18 cellular contexts compared by ENCODE assay signal in genomic region chr7:28954936-28955335, GRCh38. TPM values are rescaled to one million over a fixed set of nuclear protein-coding genes. Genes with fewer than 3 reads are reported as not detected.
DNase-seq lines count a peak whose midpoint lies in the region; ATAC-seq, FAIRE-seq and TF ChIP-seq lines count a peak whose summit lies in the region.
"Had no signal": no experiment of that assay in that cellular context is flagged by ENCODE, and none has a peak within 500 bp of the region (broad histone marks: within the 10 kb centered on the region; RNA-seq: fewer than 3 reads in every experiment).

No MANE protein-coding gene starts in this region.

- BruUV-seq in HepG2 (replicated peaks; lab: Mats Ljungman, UMichigan): TSS peak; percentile 72

- H4K20me1 ChIP-seq in HepG2 (ENCODE audit: insufficient read depth, low read length): no peaks in the 10 kb centered on the region

- H3K4me1 Mint-ChIP-seq in naive B cell: peaks cover 3 to 18% (median 17%) of the 10 kb centered on the region in 3 donors

- peaks cover 60 to 72% (median 67%) of the 10 kb centered on the region in 3 donors for H3K27me3 Mint-ChIP-seq in naive B cell

- H3K27me3 ChIP-seq in HepG2 (ENCODE audit: control insufficient read depth in 1 of 2, insufficient read depth in 2 of 2, low read length in 2 of 2) (no peaks in the 10 kb centered on the region), right lobe of liver (no peaks in the 10 kb centered on the region), dorsolateral prefrontal cortex (peaks cover 0 to 42% (median 18%) of the 10 kb centered on the region in 45 donors)

- H3K9ac ChIP-seq in HepG2 (ENCODE audit: insufficient read depth, low read depth, low read length): no peak overlapping the region

- H3K36me3 ChIP-seq in HepG2 (replicated peaks in 1 of 2; ENCODE audit: control insufficient read depth in 1 of 2, insufficient read depth in 2 of 2, low read length in 2 of 2) (no peaks in the 10 kb centered on the region), right lobe of liver (no peaks in the 10 kb centered on the region)
- H3K36me3 ChIP-seq: adrenal gland, gastrocnemius medialis, upper lobe of left lung had no signal

- H3K4me2 ChIP-seq in HepG2 (ENCODE audit: low read depth, low read length): no peak overlapping the region

- TF ChIP-seq POLR2A in HepG2 (IDR thresholded peaks at IDR 0.05; ENCODE audit: insufficient read depth in 1 of 2, low read depth in 2 of 2, low read length in 2 of 2) (no peak), right lobe of liver (IDR thresholded peaks at IDR 0.05) (no peak)

- H2AFZ ChIP-seq in HepG2 (ENCODE audit: low read length): no peak overlapping the region

- no peaks in the 10 kb centered on the region for H3K79me2 ChIP-seq in HepG2 (ENCODE audit: insufficient read depth, low read length)

- CTCF ChIA-PET in HepG2 (lab: Yijun Ruan, JAX; ENCODE audit: low intra/inter-chr PET ratio, low total read pairs): interaction anchor here (1.5 to 2.2 kb wide), 2 partner anchors 33 to 147 kb away, joined by 7 to 16 read pairs; no protein-coding TSS in a partner anchor

- no peak overlapping the region for H3K27ac Mint-ChIP-seq in naive B cell
- H3K27ac Mint-ChIP-seq: activated B cell treated with CpG ODN at 0.5 μM for 24 hours; activated T-helper 2 cell treated with anti-CD3 and anti-CD28 coated beads, Interferon-gamma antibody, Interleukin-2, Interleukin-4, amounts not matched to agents 10 μg/mL and 5 μg/mL and 100 μg/mL, durations not matched to agents 14 hours and 24 hours and 36 hours; CD4-positive, alpha-beta T cell; stimulated activated memory B cell treated with anti-CD40 and anti-IgM and Interleukin-4, amounts not matched to agents 10 μg/mL and 1 μg/mL and 100 μg/mL, for 72 hours; T-helper 1 cell treated with Interleukin-12 subunit alpha and Interleukin-12 subunit beta and Interleukin-4 antibody, amounts not matched to agents 30 μg/mL and 1 μg/mL, for 36 hours had no signal

- no peak for DNase-seq in HepG2 (ENCODE audit: low spot score)
- DNase-seq in right lobe of liver: no peak
- DNase-seq in dorsolateral prefrontal cortex: no peak
- no peak for DNase-seq in naive B cell
- no peak for DNase-seq in GM03348 (ENCODE audit: low spot score)
- DNase-seq: activated B cell treated with CpG ODN at 0.5 μM for 24 hours; CD4-positive, alpha-beta T cell; NCI-H1417 treated with DMSO at 0.1 percent for 48 hours; SHP77 treated with DMSO at 0.1 percent for 48 hours; upper lobe of left lung had no signal

- TF ChIP-seq EP300 in HepG2 (IDR thresholded peaks at IDR 0.05; ENCODE audit: low read depth in 2 of 2, low read length in 2 of 2) (no peak), HepG2 (CRISPR knock-in tag; IDR thresholded peaks at IDR 0.05; ENCODE audit: borderline replicate concordance) (no peak)

- FAIRE-seq in HepG2 (lab: Jason Lieb, UNC): no peak

- H3K4me3 ChIP-seq in HepG2 (replicated peaks in 1 of 3; ENCODE audit: insufficient read depth in 1 of 3, low read depth in 2 of 3, low read length in 3 of 3): no peak overlapping the region
- H3K4me3 ChIP-seq in right lobe of liver: no peak overlapping the region
- H3K4me3 ChIP-seq in dorsolateral prefrontal cortex: peak overlapping the region in 49 of 59 donors; percentile 40 to 74 (median 62)

- no peaks in the 10 kb centered on the region for H3K36me3 Mint-ChIP-seq in naive B cell
- H3K36me3 Mint-ChIP-seq: stimulated activated memory B cell treated with anti-CD40 and anti-IgM and Interleukin-4, amounts not matched to agents 10 μg/mL and 1 μg/mL and 100 μg/mL, for 72 hours had no signal

- no peak for TF ChIP-seq RAD21 in HepG2 (CRISPR knock-in tag; IDR thresholded peaks at IDR 0.05)

- in situ Hi-C loops in HepG2 (cut with HindIII; ENCODE audit: extremely low pct_ligation_motif_present, low pct_unique_long_range_greater_than_20kb): loop anchor here (5.0 to 10.0 kb wide), 2 partner anchors 33 to 150 kb away; no protein-coding TSS in a partner anchor

- H3K9me3 Mint-ChIP-seq in naive B cell: no peaks in the 10 kb centered on the region
- H3K9me3 Mint-ChIP-seq: activated B cell treated with CpG ODN at 0.5 μM for 24 hours; activated T-helper 2 cell treated with anti-CD3 and anti-CD28 coated beads, Interferon-gamma antibody, Interleukin-2, Interleukin-4, amounts not matched to agents 10 μg/mL and 5 μg/mL and 100 μg/mL, durations not matched to agents 14 hours and 24 hours and 36 hours; CD4-positive, alpha-beta T cell; stimulated activated memory B cell treated with anti-CD40 and anti-IgM and Interleukin-4, amounts not matched to agents 10 μg/mL and 1 μg/mL and 100 μg/mL, for 72 hours had no signal

- H3K9me3 ChIP-seq in HepG2 (ENCODE audit: low read length): no peaks in the 10 kb centered on the region
- H3K9me3 ChIP-seq in right lobe of liver: no peaks in the 10 kb centered on the region
- H3K9me3 ChIP-seq: adrenal gland, gastrocnemius medialis, upper lobe of left lung had no signal

- no peak for ATAC-seq in HepG2
- ATAC-seq in right lobe of liver: no peak
- ATAC-seq in naive B cell (ENCODE audit: low read depth in 2 of 2): no peak
- ATAC-seq in GM21528 (IDR thresholded peaks at IDR 0.05; ENCODE audit: low FRiP score, unreplicated experiment): no peak
- ATAC-seq in HG03159 (IDR thresholded peaks at IDR 0.05; ENCODE audit: unreplicated experiment): no peak
- ATAC-seq in HG03442 (IDR thresholded peaks at IDR 0.05; ENCODE audit: unreplicated experiment): no peak
- ATAC-seq: stimulated activated memory B cell treated with anti-CD40 and anti-IgM and Interleukin-4, amounts not matched to agents 10 μg/mL and 1 μg/mL and 100 μg/mL, for 72 hours had no signal

- POLR2A ChIA-PET in HepG2 (lab: Yijun Ruan, JAX): interaction anchor here (2.1 kb wide), 1 partner anchor 28 kb away, joined by 13 read pairs; no protein-coding TSS in a partner anchor

- no peak overlapping the region for H3K27ac ChIP-seq in HepG2 (ENCODE audit: extremely low read length, insufficient read depth, low read length)
- peak overlapping the region in 1 of 3 donors; percentile 56 for H3K27ac ChIP-seq in right lobe of liver
- peak overlapping the region in 17 of 59 donors; percentile 10 to 81 (median 53) for H3K27ac ChIP-seq in dorsolateral prefrontal cortex

- H3K4me1 ChIP-seq in HepG2 (ENCODE audit: insufficient read depth, low read length): peaks cover 26% of the 10 kb centered on the region
- peaks cover 0 to 33% (median 4%) of the 10 kb centered on the region in 4 donors for H3K4me1 ChIP-seq in right lobe of liver

- no peak for TF ChIP-seq CTCF in HepG2 (CRISPR knock-in tag; IDR thresholded peaks at IDR 0.05)
- no peak for TF ChIP-seq CTCF in right lobe of liver (IDR thresholded peaks at IDR 0.05)
- no peak for TF ChIP-seq CTCF in dorsolateral prefrontal cortex (IDR thresholded peaks at IDR 0.05 in 54 of 56, conservative IDR thresholded peaks at IDR 0.05 in 2 of 56; ENCODE audit: low read depth in 1 of 56, partially characterized antibody in 56 of 56)

- H3K4me3 Mint-ChIP-seq in naive B cell: peak overlapping the region in 5 of 8 donors; percentile 9 to 79 (median 47)
- H3K4me3 Mint-ChIP-seq: T-helper 1 cell treated with Interleukin-12 subunit alpha and Interleukin-12 subunit beta and Interleukin-4 antibody, amounts not matched to agents 30 μg/mL and 1 μg/mL, for 36 hours had no signal

- intact Hi-C loops in HepG2 (cut with micrococcal nuclease; ENCODE audit: unreplicated experiment): no loop called here
- intact Hi-C loops in right lobe of liver (cut with DNase I): no loop called here
- intact Hi-C loops in dorsolateral prefrontal cortex (cut with DNase I): loop anchor here in 1 of 2 donors (10.0 kb wide), 1 partner anchor 150 kb away; no protein-coding TSS in a partner anchor

- WGBS in HepG2 (ENCODE audit: low lambda C conversion rate): 66% methylated on average over 4 of the region's 4 CpGs
- 73% methylated on average over 4 of the region's 4 CpGs for WGBS in right lobe of liver (ENCODE audit: insufficient coverage, low coverage, low lambda C conversion rate, missing lambda C conversion rate)

TF ChIP-seq in HepG2, 621 proteins besides CTCF, POLR2A, EP300 and RAD21:
- TF ChIP-seq, protein P1, sequence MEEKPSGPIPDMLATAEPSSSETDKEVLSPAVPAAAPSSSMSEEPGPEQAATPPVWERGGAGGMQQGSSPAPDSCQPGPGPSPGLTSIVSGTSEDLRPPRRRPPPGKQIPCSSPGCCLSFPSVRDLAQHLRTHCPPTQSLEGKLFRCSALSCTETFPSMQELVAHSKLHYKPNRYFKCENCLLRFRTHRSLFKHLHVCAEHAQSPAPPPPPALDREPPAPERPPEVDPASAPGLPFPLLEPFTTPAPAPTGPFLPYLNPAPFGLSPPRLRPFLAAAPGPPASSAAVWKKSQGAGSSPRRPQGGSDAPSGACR (CRISPR knock-in tag; IDR thresholded peaks at IDR 0.05): no peak
TF ChIP-seq in HepG2: peak in this region for 0.

RNA-seq across cellular contexts. Expression of gene TRIL, which starts 3.2 kb away (rescaled TPM):
- total RNA-seq in HepG2 (2016; rRNA removed; fragmentation: Illumina TruSeq; extraction: Trizol): 0.40 and 0.45 TPM in 2 replicates
- 0.09 and 0.10 TPM in 2 replicates for total RNA-seq in HepG2 (2016; cell fraction: cytosol; rRNA removed; fragmentation: Illumina TruSeq; extraction: Trizol; ENCODE audit: low read depth)
- 0.46 and 0.52 TPM in 2 replicates for total RNA-seq in HepG2 (2016; cell fraction: insoluble cytoplasmic fraction; rRNA removed; fragmentation: Illumina TruSeq; extraction: Trizol)
- total RNA-seq in HepG2 (2016; cell fraction: membrane; rRNA removed; fragmentation: Illumina TruSeq; extraction: Trizol): 0.38 and 0.49 TPM in 2 replicates
- 0.50 and 0.81 TPM in 2 replicates for total RNA-seq in HepG2 (2016; cell fraction: nucleus; rRNA removed; fragmentation: Illumina TruSeq; extraction: Trizol)
- 0.18 and 0.26 TPM in 2 replicates for polyA plus RNA-seq in HepG2 (2011; rRNA removed)
- 0.21 and 0.23 TPM in 2 replicates for polyA plus RNA-seq in HepG2 (2011; cell fraction: cytosol; rRNA removed)
- polyA plus RNA-seq in HepG2 (2011; cell fraction: nucleus; rRNA removed): 0.16 and 0.19 TPM in 2 replicates
- 0.17 and 0.28 TPM in 2 replicates for polyA plus RNA-seq in HepG2 (2012)
- polyA plus RNA-seq in HepG2 (2016; cell fraction: cytosol; fragmentation: Illumina TruSeq; extraction: Trizol; ENCODE audit: low read depth): 0.12 TPM in 2 replicates
- polyA plus RNA-seq in HepG2 (2016; cell fraction: insoluble cytoplasmic fraction; fragmentation: Illumina TruSeq; extraction: Trizol; ENCODE audit: low read depth): 0.41 and 0.48 TPM in 2 replicates
- polyA plus RNA-seq in HepG2 (2016; cell fraction: membrane; fragmentation: Illumina TruSeq; extraction: Trizol; ENCODE audit: low read depth): 0.23 and 0.24 TPM in 2 replicates
- polyA plus RNA-seq in HepG2 (2016; cell fraction: nucleus; fragmentation: Illumina TruSeq; extraction: Trizol; ENCODE audit: insufficient read depth, low read depth): 0.51 and 0.52 TPM in 2 replicates
- polyA minus RNA-seq in HepG2 (2011; rRNA and poly(A)+ RNA removed; ENCODE audit: low replicate concordance): 0.48 TPM in 1 of 2 replicates, not detected in the other
- 0.30 TPM in 1 of 2 replicates, not detected in the other for polyA minus RNA-seq in HepG2 (2011; cell fraction: cytosol; rRNA and poly(A)+ RNA removed)
- polyA minus RNA-seq in HepG2 (2011; cell fraction: nucleus; rRNA and poly(A)+ RNA removed): 0.90 and 1.2 TPM in 2 replicates
- total RNA-seq in right lobe of liver: under 1 TPM; 0.12 to 0.29 (median 0.21) TPM
- total RNA-seq in dorsolateral prefrontal cortex: 100 to 1,000 TPM in 1 of 120 experiments, 10 to 100 TPM in 118, 1 to 10 TPM in 1; 9.8 to 122 (median 34.1) TPM
- not detected for polyA plus RNA-seq in naive B cell (ENCODE audit: low read depth in 6 of 6)
- total RNA-seq: activated B cell treated with CpG ODN at 0.5 μM for 24 hours; activated T-helper 2 cell treated with anti-CD3 and anti-CD28 coated beads, Interferon-gamma antibody, Interleukin-2, Interleukin-4, amounts not matched to agents 10 μg/mL and 5 μg/mL and 100 μg/mL, durations not matched to agents 14 hours and 24 hours and 36 hours; CD4-positive, alpha-beta T cell had no signal

Comparison
In these comparisons a context has a peak if more than half of its experiments do, and no peak if none do; other contexts are left out.
1. H3K4me3 ChIP-seq: peak in dorsolateral prefrontal cortex (49 of 59); none in HepG2 (0 of 3) and right lobe of liver (0 of 3).
2. RNA of gene TRIL, which starts 3.2 kb away (total RNA-seq): 9.8 to 122 TPM in dorsolateral prefrontal cortex; 0.09 to 0.81 TPM in HepG2 and 0.12 to 0.29 TPM in right lobe of liver; every median in the first group is over 4 times any median in the second.